ENCODE assay signal across 10 cellular contexts in the genomic region with DNA sequence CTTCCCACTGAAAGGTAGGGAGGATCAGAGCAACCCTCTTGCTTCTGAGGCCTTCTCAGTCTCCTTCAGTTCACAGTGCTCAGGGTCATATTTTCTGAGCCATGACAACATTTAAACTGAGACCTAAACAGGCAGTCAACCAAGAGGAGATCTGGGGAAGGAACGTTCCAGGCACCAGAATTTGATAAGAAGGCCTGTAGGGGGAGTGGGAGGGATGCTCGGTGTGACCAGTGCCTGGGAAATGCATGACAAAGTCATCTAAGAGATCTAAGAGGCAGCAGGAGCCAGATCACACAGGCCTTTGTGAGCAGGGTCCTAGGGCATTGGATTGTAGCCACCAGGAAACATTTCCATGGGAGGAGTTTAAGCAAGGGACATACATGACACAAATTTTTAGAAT.
DNase-seq lines count a peak whose midpoint lies in the region; FAIRE-seq and TF ChIP-seq lines count a peak whose summit lies in the region.
"Had no signal": no experiment of that assay in that cellular context is flagged by ENCODE, and none has a peak within 500 bp of the region (broad histone marks: within the 10 kb centered on the region; RNA-seq: fewer than 3 reads in every experiment).

No MANE protein-coding gene starts in this region.

- no peak overlapping the region for H3K4me2 ChIP-seq in DOHH2 (ENCODE audit: low read length)
- no peak overlapping the region for H3K4me2 ChIP-seq in astrocyte (ENCODE audit: low read length)

- FAIRE-seq in astrocyte (lab: Jason Lieb, UNC): no peak

- no peak overlapping the region for H3K27ac ChIP-seq in DOHH2 (ENCODE audit: low read depth, low read length)
- no peak overlapping the region for H3K27ac ChIP-seq in astrocyte (ENCODE audit: low read depth, low read length)

- DNase-seq in HuH-7 (ENCODE audit: low spot score) (peak; percentile 9), astrocyte (ENCODE audit: low read depth) (no peak), myocyte (ENCODE audit: low read depth) (peak; percentile 72), HCEC 1CT (no peak), NCI-H69 (lab: John Stamatoyannopoulos, UW) (no peak)
- no peak for DNase-seq in activated effector memory CD4-positive, alpha-beta T cell treated with anti-CD3 and anti-CD28 coated beads, Interleukin-2, amount 50 U/mL, for 16 hours
- DNase-seq: cortex of kidney; naive thymus-derived CD8-positive, alpha-beta T cell had no signal

- no peak overlapping the region for H3K4me3 Mint-ChIP-seq in astrocyte (ENCODE audit: unreplicated experiment)
- H3K4me3 Mint-ChIP-seq: IgD-negative memory B cell; naive thymus-derived CD8-positive, alpha-beta T cell had no signal

- no peaks in the 10 kb centered on the region for H3F3A ChIP-seq in DOHH2 (ENCODE audit: control insufficient read depth, insufficient read depth)

- H3K4me1 ChIP-seq in DOHH2 (ENCODE audit: control insufficient read depth, low read length) (no peaks in the 10 kb centered on the region), astrocyte (ENCODE audit: insufficient read depth, low read length) (peaks cover 5% of the 10 kb centered on the region)

- H3K79me2 ChIP-seq in DOHH2 (ENCODE audit: control insufficient read depth, low read length) (no peaks in the 10 kb centered on the region), astrocyte (ENCODE audit: insufficient read depth, low read length) (no peaks in the 10 kb centered on the region)

- H3K9me2 ChIP-seq in DOHH2 (replicated peaks; ENCODE audit: control insufficient read depth, low read length): no peaks in the 10 kb centered on the region

- H3K9ac ChIP-seq in astrocyte (ENCODE audit: low read length): no peak overlapping the region

- H2AFZ ChIP-seq in astrocyte (ENCODE audit: low read depth, low read length): no peak overlapping the region

- TF ChIP-seq CTCF in DOHH2 (IDR thresholded peaks at IDR 0.05; ENCODE audit: low read depth, low read length, poor library complexity, severe bottlenecking) (peak; percentile 26), astrocyte (IDR thresholded peaks at IDR 0.05; ENCODE audit: insufficient read depth, low read depth, low read length) (peak; percentile 23)

- H3K4me1 Mint-ChIP-seq in astrocyte (ENCODE audit: low read depth, unreplicated experiment): peaks cover 5% of the 10 kb centered on the region

- no peaks in the 10 kb centered on the region for H3K36me3 ChIP-seq in DOHH2 (ENCODE audit: control insufficient read depth, low read length)
- no peaks in the 10 kb centered on the region for H3K36me3 ChIP-seq in astrocyte (ENCODE audit: insufficient read depth, low read length)

- H3K27me3 ChIP-seq in DOHH2 (ENCODE audit: control insufficient read depth, low read length) (0 out of 2 replicates have a peak, but pooled peaks cover 2% of the 10 kb centered on the region), astrocyte (ENCODE audit: insufficient read depth, low read length) (no peaks in the 10 kb centered on the region)

- H3K9me3 Mint-ChIP-seq in astrocyte (ENCODE audit: unreplicated experiment): no peaks in the 10 kb centered on the region
- H3K9me3 Mint-ChIP-seq: naive thymus-derived CD8-positive, alpha-beta T cell had no signal

- H3K27me3 Mint-ChIP-seq in astrocyte (ENCODE audit: low read depth, unreplicated experiment): peaks cover 3% of the 10 kb centered on the region

- H3K4me3 ChIP-seq in DOHH2 (ENCODE audit: low read length) (no peak overlapping the region), astrocyte (ENCODE audit: insufficient read depth, low read depth, low read length) (no peak overlapping the region)

- H3K36me3 Mint-ChIP-seq in astrocyte (ENCODE audit: low read depth, unreplicated experiment): peaks cover 2% of the 10 kb centered on the region
- H3K36me3 Mint-ChIP-seq: IgD-negative memory B cell; naive thymus-derived CD8-positive, alpha-beta T cell had no signal

- H3K27ac Mint-ChIP-seq in astrocyte (ENCODE audit: unreplicated experiment): no peak overlapping the region
- H3K27ac Mint-ChIP-seq: IgD-negative memory B cell had no signal

- no peaks in the 10 kb centered on the region for H4K20me1 ChIP-seq in DOHH2 (ENCODE audit: control insufficient read depth, insufficient read depth, low read depth, low read length)
- no peaks in the 10 kb centered on the region for H4K20me1 ChIP-seq in astrocyte (ENCODE audit: insufficient read depth, low read length)

- H3K9me3 ChIP-seq in DOHH2 (ENCODE audit: control insufficient read depth, insufficient read depth, low read length): no peaks in the 10 kb centered on the region
- H3K9me3 ChIP-seq in astrocyte (ENCODE audit: insufficient read depth, low read depth, low read length): no peaks in the 10 kb centered on the region

Comparison
In these comparisons a context has a peak if more than half of its experiments do, and no peak if none do; other contexts are left out.
1. DNase-seq: peak in HuH-7 (single experiment) and myocyte (single experiment); none in astrocyte (single experiment), HCEC 1CT (single experiment), activated effector memory CD4-positive, alpha-beta T cell treated with anti-CD3 and anti-CD28 coated beads, Interleukin-2, amount 50 U/mL, for 16 hours (single experiment) and NCI-H69 (single experiment).